31 cellular contexts compared by ENCODE assay signal in the genomic region with DNA sequence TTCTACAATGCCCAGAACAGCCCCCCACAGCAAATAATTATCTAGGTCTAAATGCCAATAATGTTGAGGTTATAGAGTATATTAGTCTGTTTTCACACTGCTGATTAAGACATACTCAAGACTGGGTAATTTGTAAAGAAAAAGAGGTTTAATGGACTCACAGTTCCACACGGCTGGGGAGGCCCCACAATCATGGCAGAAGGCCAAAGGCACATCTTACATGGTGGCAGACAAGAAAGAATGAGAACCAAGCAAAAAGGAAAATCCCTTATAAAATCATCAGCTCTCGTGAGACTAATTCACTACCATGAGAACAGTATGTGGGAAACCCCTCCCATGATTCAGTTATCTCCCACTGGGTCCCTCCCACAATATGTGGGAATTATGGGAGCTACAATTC. TPM values are rescaled to one million over a fixed set of nuclear protein-coding genes. Genes with fewer than 3 reads are reported as not detected.
DNase-seq lines count a peak whose midpoint lies in the region; ATAC-seq, FAIRE-seq and TF ChIP-seq lines count a peak whose summit lies in the region.
"Had no signal": no experiment of that assay in that cellular context is flagged by ENCODE, and none has a peak within 500 bp of the region (broad histone marks: within the 10 kb centered on the region; RNA-seq: fewer than 3 reads in every experiment).

No MANE protein-coding gene starts in this region.

- peak overlapping the region; percentile 48 to 76 for H3K4me3 Mint-ChIP-seq in activated T-cell treated with anti-CD3 and anti-CD28 coated beads, Interleukin-2, amount 50 U/mL, for 72 hours
- H3K4me3 Mint-ChIP-seq in CD8-positive, alpha-beta memory T cell, result peak overlapping the region in 4 of 7 donors; percentile 37 to 80 (median 56)
- peak overlapping the region; percentile 72 for H3K4me3 Mint-ChIP-seq in neural crest cell

- no peak for TF ChIP-seq EP300 in K562 (IDR thresholded peaks at IDR 0.05; ENCODE audit: low read length)

- POLR2A ChIA-PET in CD8-positive, alpha-beta memory T cell (lab: Charles Lee), result no interaction called here
- POLR2A ChIA-PET in K562 (lab: Yijun Ruan, JAX), result no interaction called here

- H3K9ac ChIP-seq in K562 (ENCODE audit: insufficient read depth in 1 of 2, low read depth in 2 of 2, low read length in 2 of 2), result no peak overlapping the region
- H3K9ac ChIP-seq: BLaER1, SK-N-SH had no signal

- no peak for TF ChIP-seq RAD21 in K562 (CRISPR knock-in tag; conservative IDR thresholded peaks at IDR 0.05 in 1 of 2, IDR thresholded peaks at IDR 0.05 in 1 of 2)

- no peak for TF ChIP-seq CTCF in K562 (IDR thresholded peaks at IDR 0.05 in 2 of 3, conservative IDR thresholded peaks at IDR 0.05 in 1 of 3; ENCODE audit: insufficient read depth in 2 of 3, low read depth in 1 of 3, low read length in 3 of 3)
- no peak for TF ChIP-seq CTCF in neural crest cell (conservative IDR thresholded peaks at IDR 0.05)

- peaks cover 24% of the 10 kb centered on the region for H3K4me1 ChIP-seq in CD8-positive, alpha-beta memory T cell (ENCODE audit: insufficient read depth, low read length)
- H3K4me1 ChIP-seq in K562 (replicated peaks in 1 of 2; ENCODE audit: control insufficient read depth in 2 of 2, insufficient read depth in 2 of 2, low read length in 2 of 2), result peaks cover 10 to 37% of the 10 kb centered on the region in 2 experiments; a peak in 3 of 5 replicates

- H3K4me1 Mint-ChIP-seq in activated T-cell treated with anti-CD3 and anti-CD28 coated beads, Interleukin-2, amount 50 U/mL, for 72 hours (ENCODE audit: low read depth), result peaks cover 20% of the 10 kb centered on the region
- H3K4me1 Mint-ChIP-seq in CD8-positive, alpha-beta memory T cell, result peaks cover 29 to 40% (median 35%) of the 10 kb centered on the region in 3 donors
- H3K4me1 Mint-ChIP-seq in neural crest cell, result peaks cover 21% of the 10 kb centered on the region

- ATAC-seq in activated T-cell treated with anti-CD3 and anti-CD28 coated beads, Interleukin-2, amount 50 U/mL, for 72 hours (replicated peaks in 1 of 2), result no peak
- no peak for ATAC-seq in K562
- ATAC-seq in GM21367 (IDR thresholded peaks at IDR 0.05; ENCODE audit: unreplicated experiment), result no peak
- ATAC-seq: activated CD8-positive, alpha-beta T cell treated with anti-CD3 and anti-CD28 coated beads, Interleukin-2, amount 10 ng/mL, durations not matched to agents 7 days and 5 days; naive thymus-derived CD8-positive, alpha-beta T cell; pancreas; right cardiac atrium; stimulated activated naive CD8-positive, alpha-beta T cell treated with anti-CD3 and anti-CD28 coated beads, Interleukin-15, Interleukin-2, amounts not matched to agents 100 U/mL and 50 U/mL, for 24 hours had no signal

- H2AFZ ChIP-seq in K562 (ENCODE audit: low read depth, low read length), result no peak overlapping the region

- no peak for FAIRE-seq in K562 (lab: Jason Lieb, UNC)
- FAIRE-seq: bronchial epithelial cell, frontal cortex, pancreas had no signal

- no peak overlapping the region for H3K27ac Mint-ChIP-seq in activated T-cell treated with anti-CD3 and anti-CD28 coated beads, Interleukin-2, amount 50 U/mL, for 72 hours
- peak overlapping the region in 1 of 8 donors; percentile 72 for H3K27ac Mint-ChIP-seq in CD8-positive, alpha-beta memory T cell
- H3K27ac Mint-ChIP-seq in neural crest cell (ENCODE audit: unreplicated experiment), result no peak overlapping the region
- H3K27ac Mint-ChIP-seq: activated B cell treated with CpG ODN at 0.5 μM for 24 hours; activated CD8-positive, alpha-beta T cell treated with anti-CD3 and anti-CD28 coated beads, Interleukin-2, amount 10 ng/mL, durations not matched to agents 7 days and 5 days; endodermal cell had no signal

- H3K9me3 Mint-ChIP-seq in activated T-cell treated with anti-CD3 and anti-CD28 coated beads, Interleukin-2, amount 50 U/mL, for 72 hours, result peaks cover 10 to 17% of the 10 kb centered on the region in 2 donors
- H3K9me3 Mint-ChIP-seq in CD8-positive, alpha-beta memory T cell, result peaks cover 0 to 6% (median 0%) of the 10 kb centered on the region in 5 donors
- peaks cover 2% of the 10 kb centered on the region for H3K9me3 Mint-ChIP-seq in neural crest cell

- peaks cover 17% of the 10 kb centered on the region for H3K79me2 ChIP-seq in K562 (ENCODE audit: control insufficient read depth, insufficient read depth, low read length)

- 44% methylated on average over 2 of the region's 2 CpGs for WGBS in K562 (ENCODE audit: insufficient coverage, low coverage, missing lambda C conversion rate)

- no peaks in the 10 kb centered on the region for H3K9me1 ChIP-seq in K562 (ENCODE audit: control insufficient read depth, insufficient read depth, low read length)

- H3K27me3 Mint-ChIP-seq in activated T-cell treated with anti-CD3 and anti-CD28 coated beads, Interleukin-2, amount 50 U/mL, for 72 hours (ENCODE audit: low read depth), result no peaks in the 10 kb centered on the region
- peaks cover 0 to 5% of the 10 kb centered on the region in 2 donors for H3K27me3 Mint-ChIP-seq in CD8-positive, alpha-beta memory T cell
- no peaks in the 10 kb centered on the region for H3K27me3 Mint-ChIP-seq in neural crest cell (ENCODE audit: low read depth)
- H3K27me3 Mint-ChIP-seq: activated B cell treated with CpG ODN at 0.5 μM for 24 hours had no signal

- H3K27ac ChIP-seq in CD8-positive, alpha-beta memory T cell (ENCODE audit: low read depth, low read length), result no peak overlapping the region
- H3K27ac ChIP-seq in K562 (ENCODE audit: extremely low read depth, low read depth, low read length), result no peak overlapping the region
- H3K27ac ChIP-seq: BLaER1, esophagus squamous epithelium, left ventricle myocardium inferior, pancreas had no signal

- no peak for TF ChIP-seq POLR2A in K562 (conservative IDR thresholded peaks at IDR 0.05)

- no peaks in the 10 kb centered on the region for H4K20me1 ChIP-seq in K562 (replicated peaks; ENCODE audit: control insufficient read depth, insufficient read depth, low read length)
- H4K20me1 ChIP-seq: BLaER1 had no signal

- no peak for DNase-seq in activated T-cell treated with anti-CD3 and anti-CD28 coated beads, Interleukin-2, amount 50 U/mL, for 72 hours
- no peak for DNase-seq in activated T-cell treated with anti-CD3 and anti-CD28 coated beads, Interleukin-2, amount 50 U/mL, for 1 hour
- DNase-seq in CD8-positive, alpha-beta memory T cell, result no peak
- DNase-seq in K562 (ENCODE audit: extremely low read depth in 1 of 4, low spot score in 3 of 4) (no peak), neural crest cell (ENCODE audit: low read depth, low spot score) (no peak), DMS79 treated with DMSO at 0.1 percent for 48 hours (lab: John Stamatoyannopoulos, UW) (no peak), ACHN (no peak)
- DNase-seq: activated B cell treated with CpG ODN at 0.5 μM for 24 hours; activated CD8-positive, alpha-beta T cell treated with anti-CD3 and anti-CD28 coated beads, Interleukin-2, amount 10 ng/mL, durations not matched to agents 7 days and 5 days; activated T-cell treated with anti-CD3 and anti-CD28 coated beads, Interleukin-2, amount 50 U/mL, for 48 hours; amniotic stem cell; endodermal cell; esophagus squamous epithelium; hippocampal formation; left ventricle myocardium inferior; naive thymus-derived CD8-positive, alpha-beta T cell; NCI-H1105 treated with DMSO at 0.1 percent for 48 hours; NCI-H2029 treated with DMSO at 0.1 percent for 48 hours; NCI-H82; right cardiac atrium; SK-N-SH; stimulated activated naive CD8-positive, alpha-beta T cell treated with anti-CD3 and anti-CD28 coated beads, Interleukin-15, Interleukin-2, amounts not matched to agents 100 U/mL and 50 U/mL, for 24 hours; T1000 had no signal

- no peak overlapping the region for H3K4me3 ChIP-seq in CD8-positive, alpha-beta memory T cell (ENCODE audit: low read length)
- no peak overlapping the region for H3K4me3 ChIP-seq in K562
- H3K4me3 ChIP-seq: BLaER1, esophagus squamous epithelium, left ventricle myocardium inferior, pancreas, thoracic aorta had no signal

- no TSS peak for BruUV-seq in K562 (replicated peaks; lab: Mats Ljungman, UMichigan)

- peaks cover 8 to 14% of the 10 kb centered on the region in 2 donors for H3K36me3 Mint-ChIP-seq in activated T-cell treated with anti-CD3 and anti-CD28 coated beads, Interleukin-2, amount 50 U/mL, for 72 hours (ENCODE audit: insufficient read depth in 2 of 2)
- peaks cover 0 to 17% (median 4%) of the 10 kb centered on the region in 3 donors for H3K36me3 Mint-ChIP-seq in CD8-positive, alpha-beta memory T cell
- peaks cover 2% of the 10 kb centered on the region for H3K36me3 Mint-ChIP-seq in neural crest cell (ENCODE audit: low read depth)

- CTCF ChIA-PET in CD8-positive, alpha-beta memory T cell (lab: Charles Lee), result no interaction called here
- CTCF ChIA-PET in K562 (lab: Yijun Ruan, JAX; ENCODE audit: low intra/inter-chr PET ratio), result no interaction called here

- H3K9me3 ChIP-seq in CD8-positive, alpha-beta memory T cell (ENCODE audit: low read length), result no peaks in the 10 kb centered on the region
- H3K9me3 ChIP-seq in K562 (replicated peaks; ENCODE audit: control insufficient read depth, insufficient read depth, low read depth, low read length), result 0 out of 2 replicates have a peak, but pooled peaks cover 3% of the 10 kb centered on the region
- H3K9me3 ChIP-seq: esophagus squamous epithelium, pancreas, SK-N-SH, thoracic aorta had no signal

- no peaks in the 10 kb centered on the region for H3K27me3 ChIP-seq in CD8-positive, alpha-beta memory T cell (ENCODE audit: insufficient read depth, low read length, poor library complexity, severe bottlenecking)
- no peaks in the 10 kb centered on the region for H3K27me3 ChIP-seq in K562 (ENCODE audit: control insufficient read depth in 2 of 2, insufficient read depth in 2 of 2, low read length in 2 of 2)
- H3K27me3 ChIP-seq: BLaER1, esophagus squamous epithelium, pancreas had no signal

- H3K36me3 ChIP-seq in CD8-positive, alpha-beta memory T cell (ENCODE audit: insufficient read depth, low read length), result no peaks in the 10 kb centered on the region
- H3K36me3 ChIP-seq in K562 (ENCODE audit: control insufficient read depth, insufficient read depth, low read length), result peaks cover 8% of the 10 kb centered on the region; the same call in 1 of the 3 replicates
- H3K36me3 ChIP-seq: esophagus squamous epithelium, left ventricle myocardium inferior, pancreas, thoracic aorta had no signal

- intact Hi-C loops in K562 (cut with micrococcal nuclease), result loop anchor here (10.0 kb wide), 1 partner anchor 272 kb away; a partner anchor contains a TSS

- H3K4me2 ChIP-seq in K562 (ENCODE audit: insufficient read depth, low read length), result no peak overlapping the region
- H3K4me2 ChIP-seq: BLaER1, SK-N-SH had no signal

- in situ Hi-C loops in K562 (cut with MboI), result no loop called here
- in situ Hi-C loops in ACHN (cut with HindIII; ENCODE audit: low pct_ligation_motif_present, low pct_unique_long_range_greater_than_20kb, low sequenced_read_pairs), result no loop called here

RNA-seq across cellular contexts. Expression of a gene that starts 2.9 kb away (rescaled TPM):
- total RNA-seq in activated T-cell treated with anti-CD3 and anti-CD28 coated beads, Interleukin-2, amount 50 U/mL, for 72 hours, result 10 to 100 TPM; 23.2 to 31.3 TPM
- total RNA-seq in CD8-positive, alpha-beta memory T cell, result 10 to 100 TPM; 50.2 to 53.0 TPM
- polyA plus RNA-seq in CD8-positive, alpha-beta memory T cell, result 29.7 TPM
- 32.2 and 108 TPM in 2 replicates for total RNA-seq in K562 (2011; cell fraction: chromatin; rRNA removed; ENCODE audit: low replicate concordance)
- total RNA-seq in K562 (2011; cell fraction: nucleolus; rRNA removed), result 85.9 and 107 TPM in 2 replicates
- total RNA-seq in K562 (2011; cell fraction: nucleoplasm; rRNA removed), result 35.6 and 47.7 TPM in 2 replicates
- total RNA-seq in K562 (2014; rRNA removed), result 41.7 and 49.9 TPM in 2 replicates
- 11.0 and 12.4 TPM in 2 replicates for total RNA-seq in K562 (2014; rRNA removed; fragmentation: Illumina TruSeq; extraction: Trizol)
- 16.2 and 19.2 TPM in 2 replicates for total RNA-seq in K562 (2015; rRNA removed; fragmentation: Illumina TruSeq; extraction: Trizol)
- 50.2 and 52.6 TPM in 2 replicates for total RNA-seq in K562 (2021)
- 21.9 and 35.8 TPM in 2 replicates for polyA plus RNA-seq in K562 (2011; rRNA removed)
- polyA plus RNA-seq in K562 (2011; cell fraction: cytosol; rRNA removed), result 23.3 and 42.8 TPM in 2 replicates
- 157 and 196 TPM in 2 replicates for polyA plus RNA-seq in K562 (2011; cell fraction: nucleus; rRNA removed)
- polyA plus RNA-seq in K562 (2012), result 32.5 and 46.3 TPM in 2 replicates
- 34.2 and 55.7 TPM in 2 replicates for polyA plus RNA-seq in K562 (2014; fragmentation: Illumina TruSeq; extraction: Trizol)
- 1 to 10 TPM; 1.2 to 2.6 TPM for polyA plus RNA-seq in K562 (2014; fragmentation: Nextera tagmentation; extraction: Ambion mirVana)
- polyA plus RNA-seq in K562 (2014; rRNA removed), result 39.6 and 48.0 TPM in 2 replicates
- 9.4 and 10.4 TPM in 2 replicates for polyA minus RNA-seq in K562 (2011; rRNA and poly(A)+ RNA removed)
- polyA minus RNA-seq in K562 (2011; cell fraction: cytosol; rRNA and poly(A)+ RNA removed), result 17.7 and 29.2 TPM in 2 replicates
- polyA minus RNA-seq in K562 (2011; cell fraction: nucleus; rRNA and poly(A)+ RNA removed), result 35.1 and 38.8 TPM in 2 replicates
- total RNA-seq in neural crest cell, result 42.1 and 47.4 TPM in 2 replicates

RNA-seq across cellular contexts. Expression of a gene that starts 38.1 kb away (rescaled TPM):
- under 1 TPM in 1 of 2 donors, not detected in 1; 0.19 TPM for total RNA-seq in activated T-cell treated with anti-CD3 and anti-CD28 coated beads, Interleukin-2, amount 50 U/mL, for 72 hours
- not detected for total RNA-seq in CD8-positive, alpha-beta memory T cell
- polyA plus RNA-seq in CD8-positive, alpha-beta memory T cell, result not detected
- 0.90 and 1.9 TPM in 2 replicates for total RNA-seq in K562 (2011; cell fraction: chromatin; rRNA removed; ENCODE audit: low replicate concordance)
- total RNA-seq in K562 (2011; cell fraction: nucleolus; rRNA removed), result not detected in 2 replicates
- 0.15 TPM in 1 of 2 replicates, not detected in the other for total RNA-seq in K562 (2011; cell fraction: nucleoplasm; rRNA removed)
- total RNA-seq in K562 (2014; rRNA removed) (0.09 TPM in 1 of 2 replicates, not detected in the other), K562 (2014; rRNA removed; fragmentation: Illumina TruSeq; extraction: Trizol) (0.04 TPM in 1 of 2 replicates, not detected in the other), K562 (2015; rRNA removed; fragmentation: Illumina TruSeq; extraction: Trizol) (0.19 and 0.33 TPM in 2 replicates), K562 (2021) (0.22 and 0.24 TPM in 2 replicates), neural crest cell (0.16 and 0.32 TPM in 2 replicates)
- polyA plus RNA-seq in K562 (2011; rRNA removed) (0.13 and 0.53 TPM in 2 replicates), K562 (2014; fragmentation: Illumina TruSeq; extraction: Trizol) (0.12 and 0.29 TPM in 2 replicates), K562 (2014; fragmentation: Nextera tagmentation; extraction: Ambion mirVana) (not detected), K562 (2014; rRNA removed) (not detected in 2 replicates)
- polyA plus RNA-seq in K562 (2011; cell fraction: cytosol; rRNA removed), result 0.07 and 0.40 TPM in 2 replicates
- 0.65 and 1.0 TPM in 2 replicates for polyA plus RNA-seq in K562 (2011; cell fraction: nucleus; rRNA removed)
- 0.51 and 1.4 TPM in 2 replicates for polyA plus RNA-seq in K562 (2012)
- polyA minus RNA-seq in K562 (2011; rRNA and poly(A)+ RNA removed), result 0.35 and 0.69 TPM in 2 replicates
- not detected in 2 replicates for polyA minus RNA-seq in K562 (2011; cell fraction: cytosol; rRNA and poly(A)+ RNA removed)
- 0.27 and 0.67 TPM in 2 replicates for polyA minus RNA-seq in K562 (2011; cell fraction: nucleus; rRNA and poly(A)+ RNA removed)
- total RNA-seq: A673; activated B cell treated with CpG ODN at 0.5 μM for 24 hours; bronchial epithelial cell; left ventricle myocardium inferior; M059J; naive thymus-derived CD8-positive, alpha-beta T cell; right cardiac atrium; thoracic aorta had no signal
- polyA plus RNA-seq: naive thymus-derived CD8-positive, alpha-beta T cell; right cardiac atrium had no signal
